13 cellular contexts compared by ENCODE assay signal in genomic region chr11:761526-762108, GRCh38. TPM values are rescaled to one million over a fixed set of nuclear protein-coding genes. Genes with fewer than 3 reads are reported as not detected.
DNase-seq lines count a peak whose midpoint lies in the region; ATAC-seq and TF ChIP-seq lines count a peak whose summit lies in the region.
"Had no signal": no experiment of that assay in that cellular context is flagged by ENCODE, and none has a peak within 500 bp of the region (broad histone marks: within the 10 kb centered on the region; RNA-seq: fewer than 3 reads in every experiment).

No MANE protein-coding gene starts in this region.

- intact Hi-C loops in IMR-90 (cut with micrococcal nuclease) = no loop called here

- no peak overlapping the region for H4K5ac ChIP-seq in IMR-90 (ENCODE audit: low read depth, low read length)

- H3K14ac ChIP-seq in IMR-90 (replicated peaks; ENCODE audit: low read depth, low read length) = no peak overlapping the region

- TF ChIP-seq CTCF in IMR-90 (conservative IDR thresholded peaks at IDR 0.05; ENCODE audit: low read depth, low read length) = no peak

- H2BK20ac ChIP-seq in IMR-90 (ENCODE audit: low read depth, low read length) = no peak overlapping the region

- no peak overlapping the region for H3K9ac ChIP-seq in IMR-90 (ENCODE audit: low read depth, low read length)

- TF ChIP-seq POLR2A in IMR-90 (IDR thresholded peaks at IDR 0.05; ENCODE audit: low read depth, low read length) = no peak

- H3K56ac ChIP-seq in IMR-90 (ENCODE audit: extremely low read depth, insufficient read depth, low read length) = no peak overlapping the region

- peaks cover 49% of the 10 kb centered on the region for H4K20me1 ChIP-seq in IMR-90 (ENCODE audit: insufficient read depth, low read length)

- peaks cover 13% of the 10 kb centered on the region for H3K4me1 ChIP-seq in ACC112 (ENCODE audit: control insufficient read depth, insufficient read depth, low read length, unreplicated experiment)
- peaks cover 5% of the 10 kb centered on the region for H3K4me1 ChIP-seq in IMR-90 (ENCODE audit: control insufficient read depth, insufficient read depth, low read length)
- H3K4me1 ChIP-seq: testis had no signal

- H3K23ac ChIP-seq in IMR-90 (ENCODE audit: low read depth, low read length) = no peak overlapping the region

- peaks cover 3 to 47% of the 10 kb centered on the region in 2 experiments for H3K79me1 ChIP-seq in IMR-90 (ENCODE audit: low read depth in 1 of 2, low read length in 2 of 2)

- no peak overlapping the region for H2AFZ ChIP-seq in ACC112 (ENCODE audit: low read length, unreplicated experiment)
- no peak overlapping the region for H2AFZ ChIP-seq in IMR-90 (replicated peaks; ENCODE audit: low read length, poor library complexity)

- H4K91ac ChIP-seq in IMR-90 (ENCODE audit: insufficient read depth, low read depth, low read length) = no peak overlapping the region

- in situ Hi-C loops in IMR-90 (cut with MboI; ENCODE audit: low sequenced_read_pairs) = no loop called here

- WGBS in IMR-90 (ENCODE audit: extremely low coverage in 2 of 2, insufficient read length in 1 of 2), 2 experiments = 89% methylated on average over 3 of the region's 8 CpGs; no CpG with 5 or more reads in 1 of the 2 experiments

- no peak overlapping the region for H2BK5ac ChIP-seq in IMR-90 (ENCODE audit: low read depth, low read length, poor library complexity, severe bottlenecking)

- peaks cover 3% of the 10 kb centered on the region; the same call in 1 of the 2 replicates for H3K9me1 ChIP-seq in IMR-90 (ENCODE audit: insufficient read depth, low read length)

- no peak for ATAC-seq in IMR-90 (ENCODE audit: low read depth)

- no peak overlapping the region for H4K8ac ChIP-seq in IMR-90 (ENCODE audit: low read depth in 2 of 2, low read length in 2 of 2)

- dilution Hi-C loops in IMR-90 (cut with HindIII; ENCODE audit: low sequenced_read_pairs, unreplicated experiment) = no loop called here

- DNase-seq in IMR-90 = no peak
- DNase-seq in RKO (ENCODE audit: low spot score) = no peak
- no peak for DNase-seq in RPMI8226
- DNase-seq in activated gamma-delta T cell (lab: John Stamatoyannopoulos, UW) = no peak
- DNase-seq: kidney glomerular epithelial cell, NCI-H1417 treated with DMSO at 0.1 percent for 48 hours, NCI-H774, testis had no signal

- no peak overlapping the region for H2AK5ac ChIP-seq in IMR-90 (ENCODE audit: low read depth, low read length)

- H3K4me3 ChIP-seq in ACC112 (ENCODE audit: low read depth, low read length) = no peak overlapping the region
- H3K4me3 ChIP-seq in IMR-90 (ENCODE audit: insufficient read depth, low read depth, low read length) = no peak overlapping the region
- H3K4me3 ChIP-seq: Peyer's patch, testis had no signal

- CTCF ChIA-PET in IMR-90 (lab: Yijun Ruan, JAX) = no interaction called here

- no peak overlapping the region for H3K4ac ChIP-seq in IMR-90 (ENCODE audit: low read depth, low read length)

- H3K27me3 ChIP-seq in ACC112 (ENCODE audit: insufficient read depth, low read length) (no peaks in the 10 kb centered on the region), IMR-90 (ENCODE audit: control insufficient read depth, insufficient read depth, low read length) (no peaks in the 10 kb centered on the region)
- H3K27me3 ChIP-seq: foreskin keratinocyte, Peyer's patch, testis had no signal

- no TSS peak for BruUV-seq in IMR-90 (replicated peaks; lab: Mats Ljungman, UMichigan)

- no peak overlapping the region for H2BK120ac ChIP-seq in IMR-90 (ENCODE audit: low read depth, low read length)

- TF ChIP-seq RAD21 in IMR-90 (IDR thresholded peaks at IDR 0.05; ENCODE audit: low read length) = no peak

- no peak overlapping the region for H2BK15ac ChIP-seq in IMR-90 (ENCODE audit: low read depth, low read length)

- H3K18ac ChIP-seq in IMR-90 (ENCODE audit: low read depth, low read length) = no peak overlapping the region

- peak overlapping the region; percentile 76 for H3K27ac ChIP-seq in ACC112 (ENCODE audit: low read depth, low read length)
- no peak overlapping the region for H3K27ac ChIP-seq in IMR-90 (ENCODE audit: insufficient read depth, low read length)
- H3K27ac ChIP-seq in cingulate gyrus (ENCODE audit: low read depth, low read length) = peak overlapping the region; percentile 75
- H3K27ac ChIP-seq: foreskin keratinocyte, testis had no signal

- peaks cover 7% of the 10 kb centered on the region for H3K79me2 ChIP-seq in ACC112 (ENCODE audit: control insufficient read depth, insufficient read depth, low read length, unreplicated experiment)

- peak overlapping the region; percentile 33 for H2AK9ac ChIP-seq in IMR-90 (replicated peaks; ENCODE audit: low read depth, low read length, poor library complexity)

- no peak overlapping the region for H3K4me2 ChIP-seq in IMR-90 (ENCODE audit: low read depth, low read length)

- no peaks in the 10 kb centered on the region for H3K9me3 ChIP-seq in IMR-90 (ENCODE audit: control insufficient read depth, insufficient read depth, low read length)
- H3K9me3 ChIP-seq: Peyer's patch, testis had no signal

- peaks cover 2% of the 10 kb centered on the region; the same call in 1 of the 2 replicates for H3K36me3 ChIP-seq in ACC112 (ENCODE audit: insufficient read depth, low read length)
- H3K36me3 ChIP-seq in IMR-90 (ENCODE audit: control insufficient read depth, insufficient read depth, low read length) = peaks cover 70% of the 10 kb centered on the region

- POLR2A ChIA-PET in IMR-90 (lab: Charles Lee; ENCODE audit: unreplicated experiment) = no interaction called here

TF ChIP-seq in IMR-90, 13 proteins besides CTCF, POLR2A, EP300 and RAD21:
- TF ChIP-seq NFE2L2 (IDR thresholded peaks at IDR 0.05; ENCODE audit: low read depth, low read length) (no peak), USF2 (IDR thresholded peaks at IDR 0.05; ENCODE audit: low read depth, low read length) (no peak), MAFK (IDR thresholded peaks at IDR 0.05; ENCODE audit: low read depth, low read length) (no peak), ELK1 (IDR thresholded peaks at IDR 0.05; ENCODE audit: borderline replicate concordance, low read depth, low read length) (no peak), SMC3 (IDR thresholded peaks at IDR 0.05; ENCODE audit: low read depth, low read length) (no peak), CEBPB (IDR thresholded peaks at IDR 0.05; ENCODE audit: low read depth, low read length) (no peak), FOS (IDR thresholded peaks at IDR 0.05; ENCODE audit: low read depth, low read length) (no peak), RFX5 (IDR thresholded peaks at IDR 0.05; ENCODE audit: low read depth, low read length) (no peak), MXI1 (IDR thresholded peaks at IDR 0.05; ENCODE audit: borderline replicate concordance, low read depth, low read length) (no peak), BHLHE40 (IDR thresholded peaks at IDR 0.05; ENCODE audit: low read depth, low read length) (no peak), RCOR1 (IDR thresholded peaks at IDR 0.05; ENCODE audit: insufficient replicate concordance, low read length) (no peak), CHD1 (IDR thresholded peaks at IDR 0.05; ENCODE audit: low read depth, low read length) (no peak), MAZ (IDR thresholded peaks at IDR 0.05; ENCODE audit: borderline replicate concordance, low read depth, low read length) (no peak)

RNA-seq across cellular contexts. Expression of gene TALDO1, which starts 14.4 kb away (rescaled TPM):
- total RNA-seq in IMR-90 (2012; rRNA removed) = 147 and 156 TPM in 2 replicates
- 210 and 228 TPM in 2 replicates for polyA plus RNA-seq in IMR-90 (2012; rRNA removed)
- polyA plus RNA-seq in IMR-90 (2012; cell fraction: cytosol; rRNA removed) = 201 and 282 TPM in 2 replicates
- polyA plus RNA-seq in IMR-90 (2012; cell fraction: nucleus; rRNA removed; ENCODE audit: low replicate concordance) = 134 and 144 TPM in 2 replicates

RNA-seq across cellular contexts. Expression of gene GATD1, which starts 15.7 kb away (rescaled TPM):
- total RNA-seq in IMR-90 (2012; rRNA removed) = 3.0 and 4.2 TPM in 2 replicates
- 48.1 and 52.5 TPM in 2 replicates for polyA plus RNA-seq in IMR-90 (2012; rRNA removed)
- 61.4 and 99.9 TPM in 2 replicates for polyA plus RNA-seq in IMR-90 (2012; cell fraction: cytosol; rRNA removed)
- polyA plus RNA-seq in IMR-90 (2012; cell fraction: nucleus; rRNA removed; ENCODE audit: low replicate concordance) = 288 and 910 TPM in 2 replicates

RNA-seq across cellular contexts. Expression of gene CEND1, which starts 28.3 kb away (rescaled TPM):
- total RNA-seq in IMR-90 (2012; rRNA removed) = 0.83 and 0.90 TPM in 2 replicates
- polyA plus RNA-seq in IMR-90 (2012; rRNA removed) = 4.0 and 5.0 TPM in 2 replicates
- 3.3 and 5.1 TPM in 2 replicates for polyA plus RNA-seq in IMR-90 (2012; cell fraction: cytosol; rRNA removed)
- 1.7 and 3.7 TPM in 2 replicates for polyA plus RNA-seq in IMR-90 (2012; cell fraction: nucleus; rRNA removed; ENCODE audit: low replicate concordance)
- total RNA-seq: foreskin keratinocyte, HT-29, Peyer's patch had no signal

RNA-seq across cellular contexts. Expression of gene SLC25A22, which starts 36.5 kb away (rescaled TPM):
- total RNA-seq in IMR-90 (2012; rRNA removed) = 7.2 and 8.2 TPM in 2 replicates
- polyA plus RNA-seq in IMR-90 (2012; rRNA removed) = 41.3 and 48.8 TPM in 2 replicates
- 33.9 and 46.7 TPM in 2 replicates for polyA plus RNA-seq in IMR-90 (2012; cell fraction: cytosol; rRNA removed)
- polyA plus RNA-seq in IMR-90 (2012; cell fraction: nucleus; rRNA removed; ENCODE audit: low replicate concordance) = 73.0 and 204 TPM in 2 replicates

RNA-seq across cellular contexts. Expression of gene PIDD1, which starts 43.4 kb away (rescaled TPM):
- total RNA-seq in IMR-90 (2012; rRNA removed) = 0.56 and 1.3 TPM in 2 replicates
- polyA plus RNA-seq in IMR-90 (2012; rRNA removed) = 16.4 and 20.3 TPM in 2 replicates
- polyA plus RNA-seq in IMR-90 (2012; cell fraction: cytosol; rRNA removed) = 8.2 and 12.3 TPM in 2 replicates
- 104 and 312 TPM in 2 replicates for polyA plus RNA-seq in IMR-90 (2012; cell fraction: nucleus; rRNA removed; ENCODE audit: low replicate concordance)
